ENCODE assay signal across 19 cellular contexts in genomic region chr1:93673159-93673657, GRCh38. TPM values are rescaled to one million over a fixed set of nuclear protein-coding genes. Genes with fewer than 3 reads are reported as not detected.
DNase-seq lines count a peak whose midpoint lies in the region; ATAC-seq and TF ChIP-seq lines count a peak whose summit lies in the region.
"Had no signal": no experiment of that assay in that cellular context is flagged by ENCODE, and none has a peak within 500 bp of the region (broad histone marks: within the 10 kb centered on the region; RNA-seq: fewer than 3 reads in every experiment).

No MANE protein-coding gene starts in this region.

- no peaks in the 10 kb centered on the region for H3K9me3 Mint-ChIP-seq in activated CD4-positive, alpha-beta memory T cell treated with anti-CD3 and anti-CD28 coated beads for 36 hours
- H3K9me3 Mint-ChIP-seq in immature natural killer cell: peaks cover 0 to 1% (median 0%) of the 10 kb centered on the region in 6 donors
- H3K9me3 Mint-ChIP-seq: activated naive CD8-positive, alpha-beta T cell treated with anti-CD3 and anti-CD28 coated beads, Interleukin-2, amount 50 U/mL, for 24 hours; CD4-positive, alpha-beta T cell; IgD-negative memory B cell; memory B cell had no signal

- no peak overlapping the region for H3K27ac Mint-ChIP-seq in activated CD4-positive, alpha-beta memory T cell treated with anti-CD3 and anti-CD28 coated beads for 36 hours
- peak overlapping the region in 1 of 6 donors; percentile 46 for H3K27ac Mint-ChIP-seq in immature natural killer cell
- H3K27ac Mint-ChIP-seq: activated naive CD8-positive, alpha-beta T cell treated with anti-CD3 and anti-CD28 coated beads, Interleukin-2, amount 50 U/mL, for 24 hours; CD4-positive, alpha-beta T cell; memory B cell had no signal

- H3K4me3 ChIP-seq in epithelial cell of esophagus (ENCODE audit: low read length) (no peak overlapping the region), lower lobe of right lung (no peak overlapping the region), suprapubic skin (no peak overlapping the region)

- TF ChIP-seq POLR2A in suprapubic skin (IDR thresholded peaks at IDR 0.05): no peak

- TF ChIP-seq EP300 in suprapubic skin (IDR thresholded peaks at IDR 0.05): no peak

- 60% methylated on average over 2 of the region's 2 CpGs for WGBS in suprapubic skin

- H3K27ac ChIP-seq in lower lobe of right lung: peak overlapping the region; percentile 52
- H3K27ac ChIP-seq in suprapubic skin: peak overlapping the region; percentile 74
- H3K27ac ChIP-seq: WERI-Rb-1 had no signal

- POLR2A ChIA-PET in activated CD4-positive, alpha-beta memory T cell treated with anti-CD3 and anti-CD28 coated beads for 36 hours (lab: Charles Lee): no interaction called here

- H3K27me3 Mint-ChIP-seq in activated CD4-positive, alpha-beta memory T cell treated with anti-CD3 and anti-CD28 coated beads for 36 hours: peaks cover 2% of the 10 kb centered on the region
- H3K27me3 Mint-ChIP-seq in immature natural killer cell (ENCODE audit: low read depth in 3 of 3): peaks cover under 1 to 5% (median 3%) of the 10 kb centered on the region in 3 donors
- H3K27me3 Mint-ChIP-seq: activated naive CD8-positive, alpha-beta T cell treated with anti-CD3 and anti-CD28 coated beads, Interleukin-2, amount 50 U/mL, for 24 hours; IgD-negative memory B cell; memory B cell had no signal

- H3K4me1 ChIP-seq in lower lobe of right lung (peaks cover 92% of the 10 kb centered on the region), suprapubic skin (peaks cover 93% of the 10 kb centered on the region)

- H3K27me3 ChIP-seq in lower lobe of right lung (ENCODE audit: low read depth): no peaks in the 10 kb centered on the region
- H3K27me3 ChIP-seq in suprapubic skin: no peaks in the 10 kb centered on the region

- no peaks in the 10 kb centered on the region for H3K36me3 Mint-ChIP-seq in activated CD4-positive, alpha-beta memory T cell treated with anti-CD3 and anti-CD28 coated beads for 36 hours
- H3K36me3 Mint-ChIP-seq in immature natural killer cell: no peaks in the 10 kb centered on the region

- H3K4me1 Mint-ChIP-seq in activated CD4-positive, alpha-beta memory T cell treated with anti-CD3 and anti-CD28 coated beads for 36 hours (ENCODE audit: low read depth): no peaks in the 10 kb centered on the region
- H3K4me1 Mint-ChIP-seq in immature natural killer cell: no peaks in the 10 kb centered on the region
- H3K4me1 Mint-ChIP-seq: activated naive CD8-positive, alpha-beta T cell treated with anti-CD3 and anti-CD28 coated beads, Interleukin-2, amount 50 U/mL, for 24 hours had no signal

- CTCF ChIA-PET in activated CD4-positive, alpha-beta memory T cell treated with anti-CD3 and anti-CD28 coated beads for 36 hours (lab: Charles Lee): interaction anchor here (0.9 to 2.0 kb wide), 2 partner anchors 20 to 141 kb away, joined by 3 to 5 read pairs; no protein-coding TSS in a partner anchor

- intact Hi-C loops in lower lobe of right lung (cut with DNase I): no loop called here
- intact Hi-C loops in activated CD4-positive, alpha-beta memory T cell treated with anti-CD3 and anti-CD28 coated beads for 36 hours (cut with micrococcal nuclease): no loop called here

- H3K4me3 Mint-ChIP-seq in activated CD4-positive, alpha-beta memory T cell treated with anti-CD3 and anti-CD28 coated beads for 36 hours: no peak overlapping the region
- H3K4me3 Mint-ChIP-seq in immature natural killer cell: no peak overlapping the region
- H3K4me3 Mint-ChIP-seq: activated naive CD8-positive, alpha-beta T cell treated with anti-CD3 and anti-CD28 coated beads, Interleukin-2, amount 50 U/mL, for 24 hours; CD4-positive, alpha-beta T cell; IgD-negative memory B cell; memory B cell had no signal

- peak; percentile 49 to 60 for ATAC-seq in lower lobe of right lung
- no peak for ATAC-seq in HG02798 (IDR thresholded peaks at IDR 0.05; ENCODE audit: poor library complexity, unreplicated experiment)
- no peak for ATAC-seq in GM18909 (IDR thresholded peaks at IDR 0.05; ENCODE audit: poor library complexity, unreplicated experiment)
- ATAC-seq: activated naive CD8-positive, alpha-beta T cell treated with anti-CD3 and anti-CD28 coated beads, Interleukin-2, amount 50 U/mL, for 24 hours; stimulated activated naive CD8-positive, alpha-beta T cell treated with anti-CD3 and anti-CD28 coated beads, Interleukin-15, Interleukin-2, amounts not matched to agents 100 U/mL and 50 U/mL, for 24 hours had no signal

- DNase-seq in LoVo (ENCODE audit: low spot score) (peak; percentile 42), epithelial cell of esophagus (ENCODE audit: low read depth) (peak; percentile 77), lower lobe of right lung (no peak), suprapubic skin (ENCODE audit: low spot score in 2 of 2) (no peak), immature natural killer cell (no peak)
- no peak for DNase-seq in activated CD4-positive, alpha-beta memory T cell treated with anti-CD3 and anti-CD28 coated beads for 36 hours
- DNase-seq: activated CD8-positive, alpha-beta memory T cell treated with anti-CD3 and anti-CD28 coated beads, Interleukin-2, amount 50 U/mL, for 48 hours; activated naive CD8-positive, alpha-beta T cell treated with anti-CD3 and anti-CD28 coated beads, Interleukin-2, amount 50 U/mL, for 24 hours; CD4-positive, alpha-beta T cell; effector CD8-positive, alpha-beta T cell; GDM1; NCI-H82; stimulated activated CD4-positive, alpha-beta T cell treated with anti-CD3 and anti-CD28 coated beads, Interleukin-4, amount 100 ng/mL, for 1 hour; stimulated activated naive CD8-positive, alpha-beta T cell treated with anti-CD3 and anti-CD28 coated beads, Interleukin-15, Interleukin-2, amounts not matched to agents 100 U/mL and 50 U/mL, for 24 hours; WERI-Rb-1 had no signal

- no peak for TF ChIP-seq CTCF in epithelial cell of esophagus (IDR thresholded peaks at IDR 0.05; ENCODE audit: insufficient read depth, low read depth, low read length, missing control alignments)
- TF ChIP-seq CTCF in lower lobe of right lung (IDR thresholded peaks at IDR 0.05): no peak
- no peak for TF ChIP-seq CTCF in suprapubic skin (IDR thresholded peaks at IDR 0.05)

- H3K9me3 ChIP-seq in lower lobe of right lung: no peaks in the 10 kb centered on the region
- no peaks in the 10 kb centered on the region for H3K9me3 ChIP-seq in suprapubic skin

- H3K36me3 ChIP-seq in lower lobe of right lung: peaks cover 11% of the 10 kb centered on the region
- no peaks in the 10 kb centered on the region for H3K36me3 ChIP-seq in suprapubic skin
- H3K36me3 ChIP-seq: WERI-Rb-1 had no signal

RNA-seq across cellular contexts. Expression of gene BCAR3, which starts 8.4 kb away (rescaled TPM):
- 24.9 TPM for total RNA-seq in lower lobe of right lung
- 10 to 100 TPM; 15.9 to 49.6 (median 30.8) TPM for total RNA-seq in suprapubic skin
- total RNA-seq in activated CD4-positive, alpha-beta memory T cell treated with anti-CD3 and anti-CD28 coated beads for 36 hours: under 1 TPM; 0.74 to 0.82 TPM
- under 1 TPM in 2 of 3 donors, not detected in 1; 0.27 to 0.43 TPM for polyA plus RNA-seq in immature natural killer cell

Comparison
In these comparisons a context has a peak if more than half of its experiments do, and no peak if none do; other contexts are left out.
1. DNase-seq: peak in LoVo (single experiment) and epithelial cell of esophagus (single experiment); none in lower lobe of right lung (single experiment), suprapubic skin (0 of 2), activated CD4-positive, alpha-beta memory T cell treated with anti-CD3 and anti-CD28 coated beads for 36 hours (single experiment) and immature natural killer cell (0 of 3).
2. ATAC-seq: peak in lower lobe of right lung (2 of 2); none in HG02798 (single experiment) and GM18909 (single experiment).
3. RNA of gene BCAR3, which starts 8.4 kb away (total RNA-seq): 15.9 to 49.6 TPM in suprapubic skin and 24.9 TPM in lower lobe of right lung (single experiment); 0.74 to 0.82 TPM in activated CD4-positive, alpha-beta memory T cell treated with anti-CD3 and anti-CD28 coated beads for 36 hours; every median in the first group is over 4 times any median in the second.